Comparison of ENCODE assay signal across 12 cellular contexts in genomic region chr11:67586568-67587250, GRCh38. TPM values are rescaled to one million over a fixed set of nuclear protein-coding genes. Genes with fewer than 3 reads are reported as not detected.
DNase-seq lines count a peak whose midpoint lies in the region; ATAC-seq, FAIRE-seq and TF ChIP-seq lines count a peak whose summit lies in the region.
"Had no signal": no experiment of that assay in that cellular context is flagged by ENCODE, and none has a peak within 500 bp of the region (broad histone marks: within the 10 kb centered on the region; RNA-seq: fewer than 3 reads in every experiment).

No MANE protein-coding gene starts in this region.

- peaks cover 2% of the 10 kb centered on the region for H3K9me3 Mint-ChIP-seq in activated B cell treated with CpG ODN at 0.5 μM for 24 hours

- CTCF ChIA-PET in activated B cell treated with CpG ODN at 0.5 μM for 24 hours (lab: Charles Lee), result interaction anchor here (0.7 kb wide), 1 partner anchor 61 kb away, joined by 3 read pairs; no protein-coding TSS in a partner anchor

- no peaks in the 10 kb centered on the region for H3K9me2 ChIP-seq in hepatocyte (replicated peaks; ENCODE audit: insufficient read depth)

- no peak for FAIRE-seq in GM12892 (lab: Jason Lieb, UNC)

- no peaks in the 10 kb centered on the region for H3K27me3 Mint-ChIP-seq in activated B cell treated with CpG ODN at 0.5 μM for 24 hours

- peak overlapping the region in 9 of 11 experiments; percentile 6 to 97 (median 60); a peak in 14 of 22 replicates for H3K27ac ChIP-seq in BLaER1 treated with 17β-estradiol and CSF1 and Interleukin-3, amounts not matched to agents 10 nM and 100 nM
- no peak overlapping the region for H3K27ac ChIP-seq in hepatocyte
- no peak overlapping the region for H3K27ac ChIP-seq in left ventricle myocardium inferior (replicated peaks)
- H3K27ac ChIP-seq in smooth muscle cell (ENCODE audit: low read depth), result no peak overlapping the region

- peaks cover 7 to 55% (median 48%) of the 10 kb centered on the region in 11 experiments; a peak in 20 of 22 replicates for H3K36me3 ChIP-seq in BLaER1 treated with 17β-estradiol and CSF1 and Interleukin-3, amounts not matched to agents 10 nM and 100 nM
- H3K36me3 ChIP-seq in hepatocyte (replicated peaks; ENCODE audit: insufficient read depth, low read depth) (no peaks in the 10 kb centered on the region), left ventricle myocardium inferior (peaks cover 37% of the 10 kb centered on the region), smooth muscle cell (ENCODE audit: low read depth) (no peaks in the 10 kb centered on the region)

- POLR2A ChIA-PET in activated B cell treated with CpG ODN at 0.5 μM for 24 hours (lab: Charles Lee), result interaction anchor here (0.8 to 4.9 kb wide), 7 partner anchors 8 to 242 kb away, joined by 3 to 66 read pairs (median 4); partner anchors contain the start of genes NUDT8 and POLD4

- intact Hi-C loops in activated B cell treated with CpG ODN at 0.5 μM for 24 hours (cut with micrococcal nuclease), result loop anchor here (5.0 kb wide), 2 partner anchors 184 to 234 kb away; partner anchors contain the start of genes POLD4, PPP1CA and TBC1D10C
- intact Hi-C loops in left ventricle myocardium inferior (cut with micrococcal nuclease), result no loop called here

- no peak for DNase-seq in GM12892 (ENCODE audit: insufficient read length)
- DNase-seq in activated B cell treated with CpG ODN at 0.5 μM for 24 hours, result no peak
- DNase-seq in hepatocyte (ENCODE audit: low spot score), result no peak
- no peak for DNase-seq in left ventricle myocardium inferior
- DNase-seq in smooth muscle cell (lab: John Stamatoyannopoulos, UW; ENCODE audit: unreplicated experiment), result no peak
- DNase-seq in SIG-M5 treated with dmso at 0.1 percent for 504 hours (lab: John Stamatoyannopoulos, UW; ENCODE audit: unreplicated experiment), result no peak
- no peak for DNase-seq in cerebellar cortex (ENCODE audit: low spot score)
- DNase-seq: heart left ventricle, left colon, NCI-H1092 treated with DMSO at 0.1 percent for 48 hours, NCI-H510A had no signal

- peak overlapping the region; percentile 99 for H3K27ac Mint-ChIP-seq in activated B cell treated with CpG ODN at 0.5 μM for 24 hours

- H3K4me3 Mint-ChIP-seq in activated B cell treated with CpG ODN at 0.5 μM for 24 hours, result peak overlapping the region; percentile 84

- H3K4me1 Mint-ChIP-seq in activated B cell treated with CpG ODN at 0.5 μM for 24 hours, result peaks cover 81% of the 10 kb centered on the region

- H3K4me3 ChIP-seq in BLaER1 treated with 17β-estradiol and CSF1 and Interleukin-3, amounts not matched to agents 10 nM and 100 nM, result peak overlapping the region in 6 of 10 experiments; percentile 74 to 85 (median 76); a peak in 11 of 20 replicates
- H3K4me3 ChIP-seq in hepatocyte, result no peak overlapping the region
- no peak overlapping the region for H3K4me3 ChIP-seq in left ventricle myocardium inferior
- no peak overlapping the region for H3K4me3 ChIP-seq in smooth muscle cell
- H3K4me3 ChIP-seq: heart left ventricle had no signal

- H3K36me3 Mint-ChIP-seq in activated B cell treated with CpG ODN at 0.5 μM for 24 hours (ENCODE audit: low read depth), result peaks cover 32% of the 10 kb centered on the region

- H3K4me2 ChIP-seq in BLaER1 treated with 17β-estradiol and CSF1 and Interleukin-3, amounts not matched to agents 10 nM and 100 nM, result peak overlapping the region; percentile 85 to 100 (median 99)
- H3K4me2 ChIP-seq in hepatocyte (peak overlapping the region; percentile 96), smooth muscle cell (no peak overlapping the region)

- WGBS in hepatocyte (ENCODE audit: low lambda C conversion rate, missing lambda C conversion rate), result 92% methylated on average over 5 of the region's 5 CpGs
- WGBS in smooth muscle cell (ENCODE audit: low lambda C conversion rate), result 98% methylated on average over 5 of the region's 5 CpGs

- H3K79me2 ChIP-seq in hepatocyte (peaks cover 22% of the 10 kb centered on the region), smooth muscle cell (ENCODE audit: low read depth) (peaks cover 20% of the 10 kb centered on the region)

- H2AFZ ChIP-seq in hepatocyte (no peak overlapping the region), smooth muscle cell (ENCODE audit: low read depth) (no peak overlapping the region)

- TF ChIP-seq CTCF in activated B cell treated with CpG ODN at 0.5 μM for 24 hours (IDR thresholded peaks at IDR 0.05), result no peak
- no peak for TF ChIP-seq CTCF in hepatocyte (IDR thresholded peaks at IDR 0.05; ENCODE audit: poor library complexity)
- TF ChIP-seq CTCF in left ventricle myocardium inferior (IDR thresholded peaks at IDR 0.05; ENCODE audit: borderline replicate concordance), result no peak
- TF ChIP-seq CTCF in smooth muscle cell (IDR thresholded peaks at IDR 0.05; ENCODE audit: borderline replicate concordance, insufficient read depth, poor library complexity, severe bottlenecking), result no peak

- H3K27me3 ChIP-seq in BLaER1 treated with 17β-estradiol and CSF1 and Interleukin-3, amounts not matched to agents 10 nM and 100 nM, result peaks cover 0 to 4% (median under 1%) of the 10 kb centered on the region in 11 experiments; a peak in 7 of 22 replicates
- no peaks in the 10 kb centered on the region for H3K27me3 ChIP-seq in hepatocyte
- no peaks in the 10 kb centered on the region for H3K27me3 ChIP-seq in left ventricle myocardium inferior (ENCODE audit: low read depth)
- H3K27me3 ChIP-seq in smooth muscle cell (ENCODE audit: low read depth), result no peaks in the 10 kb centered on the region
- H3K27me3 ChIP-seq: heart left ventricle had no signal

- H3K4me1 ChIP-seq in BLaER1 treated with 17β-estradiol and CSF1 and Interleukin-3, amounts not matched to agents 10 nM and 100 nM, result peaks cover 60 to 67% (median 64%) of the 10 kb centered on the region in 10 experiments
- H3K4me1 ChIP-seq in hepatocyte (ENCODE audit: insufficient read depth), result peaks cover 26% of the 10 kb centered on the region
- peaks cover 24% of the 10 kb centered on the region for H3K4me1 ChIP-seq in left ventricle myocardium inferior
- peaks cover 10% of the 10 kb centered on the region for H3K4me1 ChIP-seq in smooth muscle cell (ENCODE audit: low read depth)

- H3K9ac ChIP-seq in BLaER1 treated with 17β-estradiol and CSF1 and Interleukin-3, amounts not matched to agents 10 nM and 100 nM, result peak overlapping the region in 10 of 11 experiments; percentile 42 to 97 (median 93); a peak in 18 of 22 replicates
- no peak overlapping the region for H3K9ac ChIP-seq in smooth muscle cell (ENCODE audit: low read depth)

- ATAC-seq in activated B cell treated with CpG ODN at 0.5 μM for 24 hours (ENCODE audit: low read depth), result no peak
- ATAC-seq: heart left ventricle, left colon had no signal

- peaks cover 14 to 52% (median 42%) of the 10 kb centered on the region in 11 experiments; a peak in 21 of 22 replicates for H4K20me1 ChIP-seq in BLaER1 treated with 17β-estradiol and CSF1 and Interleukin-3, amounts not matched to agents 10 nM and 100 nM
- H4K20me1 ChIP-seq in hepatocyte (ENCODE audit: insufficient read depth, poor library complexity, severe bottlenecking) (peaks cover 20% of the 10 kb centered on the region), smooth muscle cell (ENCODE audit: low read depth) (peaks cover 29% of the 10 kb centered on the region)

- H3F3A ChIP-seq in smooth muscle cell (ENCODE audit: low read depth), result peaks cover 18% of the 10 kb centered on the region

- H3K9me3 ChIP-seq in BLaER1 treated with 17β-estradiol and CSF1 and Interleukin-3, amounts not matched to agents 10 nM and 100 nM (replicated peaks in 1 of 11), result peaks cover 0 to 12% (median 0%) of the 10 kb centered on the region in 11 experiments; a peak in 2 of 22 replicates
- H3K9me3 ChIP-seq in hepatocyte (ENCODE audit: low read depth) (no peaks in the 10 kb centered on the region), left ventricle myocardium inferior (replicated peaks) (no peaks in the 10 kb centered on the region), smooth muscle cell (replicated peaks; ENCODE audit: low read depth) (no peaks in the 10 kb centered on the region)
- H3K9me3 ChIP-seq: heart left ventricle had no signal

- TF ChIP-seq POLR2A in GM12892 (IDR thresholded peaks at IDR 0.05; ENCODE audit: low read depth, low read length), result peak; percentile 65; the same call in 1 of the 2 replicates

RNA-seq across cellular contexts. Expression of gene GSTP1, which starts 3.1 kb away (rescaled TPM):
- polyA plus RNA-seq in GM12892 (2012; ENCODE audit: missing spikeins), result 993 TPM
- 331 and 362 TPM in 2 replicates for total RNA-seq in activated B cell treated with CpG ODN at 0.5 μM for 24 hours
- 943 and 1,040 TPM in 2 replicates for total RNA-seq in hepatocyte
- polyA plus RNA-seq in hepatocyte, result 1,974 and 1,982 TPM in 2 replicates
- total RNA-seq in left ventricle myocardium inferior, result 313 TPM
- 739 and 874 TPM in 2 replicates for total RNA-seq in smooth muscle cell
- 1,489 and 1,525 TPM in 2 replicates for polyA plus RNA-seq in smooth muscle cell

RNA-seq across cellular contexts. Expression of gene NDUFV1, which starts 20.0 kb away (rescaled TPM):
- 150 TPM for polyA plus RNA-seq in GM12892 (2012; ENCODE audit: missing spikeins)
- 207 and 221 TPM in 2 replicates for total RNA-seq in activated B cell treated with CpG ODN at 0.5 μM for 24 hours
- 163 and 194 TPM in 2 replicates for total RNA-seq in hepatocyte
- 226 and 239 TPM in 2 replicates for polyA plus RNA-seq in hepatocyte
- total RNA-seq in left ventricle myocardium inferior, result 640 TPM
- total RNA-seq in smooth muscle cell, result 110 and 111 TPM in 2 replicates
- 201 and 207 TPM in 2 replicates for polyA plus RNA-seq in smooth muscle cell

RNA-seq across cellular contexts. Expression of gene NUDT8, which starts 43.0 kb away (rescaled TPM):
- polyA plus RNA-seq in GM12892 (2012; ENCODE audit: missing spikeins), result 11.1 TPM
- total RNA-seq in activated B cell treated with CpG ODN at 0.5 μM for 24 hours, result 5.3 and 6.1 TPM in 2 replicates
- total RNA-seq in hepatocyte, result 12.9 and 13.6 TPM in 2 replicates
- 28.7 and 29.2 TPM in 2 replicates for polyA plus RNA-seq in hepatocyte
- total RNA-seq in left ventricle myocardium inferior, result 102 TPM
- total RNA-seq in smooth muscle cell, result 0.67 and 9.2 TPM in 2 replicates
- 15.6 and 17.6 TPM in 2 replicates for polyA plus RNA-seq in smooth muscle cell

RNA-seq across cellular contexts. Expression of gene TBX10, which starts 52.9 kb away (rescaled TPM):
- polyA plus RNA-seq in GM12892 (2012; ENCODE audit: missing spikeins), result 0.21 TPM
- total RNA-seq in activated B cell treated with CpG ODN at 0.5 μM for 24 hours, result not detected in 2 replicates
- 0.70 TPM in 1 of 2 replicates, not detected in the other for total RNA-seq in hepatocyte
- polyA plus RNA-seq in hepatocyte, result 0.34 TPM in 1 of 2 replicates, not detected in the other
- 0.14 TPM for total RNA-seq in left ventricle myocardium inferior
- total RNA-seq in smooth muscle cell, result not detected in 2 replicates
- polyA plus RNA-seq in smooth muscle cell, result not detected in 2 replicates

Comparison
In these comparisons a context has a peak if more than half of its experiments do, and no peak if none do; other contexts are left out.
1. H3K27ac ChIP-seq: peak in BLaER1 treated with 17β-estradiol and CSF1 and Interleukin-3, amounts not matched to agents 10 nM and 100 nM (9 of 11); none in hepatocyte (single experiment), left ventricle myocardium inferior (single experiment) and smooth muscle cell (single experiment).
2. H3K4me3 ChIP-seq: peak in BLaER1 treated with 17β-estradiol and CSF1 and Interleukin-3, amounts not matched to agents 10 nM and 100 nM (6 of 10); none in hepatocyte (single experiment), left ventricle myocardium inferior (single experiment) and smooth muscle cell (single experiment).